8 cellular contexts compared by ENCODE assay signal in genomic region chr17:64129765-64130558, GRCh38. TPM values are rescaled to one million over a fixed set of nuclear protein-coding genes. Genes with fewer than 3 reads are reported as not detected.
DNase-seq lines count a peak whose midpoint lies in the region; ATAC-seq lines count a peak whose summit lies in the region.

Gene ERN1, minus strand, starts transcription at chr17:64130144. Its CDS starts 115 bp downstream, at chr17:64130029.

- H3K9me3 Mint-ChIP-seq in CD4-positive, alpha-beta memory T cell: peaks cover 0 to 3% (median 0%) of the 10 kb centered on the region in 8 donors

- no peaks in the 10 kb centered on the region for H3K36me3 ChIP-seq in CD4-positive, alpha-beta memory T cell (ENCODE audit: insufficient read depth, low read length)

- H3K9me3 ChIP-seq in CD4-positive, alpha-beta memory T cell (ENCODE audit: control insufficient read depth in 1 of 2, low read length in 2 of 2): no peaks in the 10 kb centered on the region

- no peaks in the 10 kb centered on the region for H3K27me3 Mint-ChIP-seq in CD4-positive, alpha-beta memory T cell

- H3K36me3 Mint-ChIP-seq in CD4-positive, alpha-beta memory T cell: peaks cover 4 to 26% of the 10 kb centered on the region in 2 donors

- H3K4me1 Mint-ChIP-seq in CD4-positive, alpha-beta memory T cell: peaks cover 33 to 61% (median 45%) of the 10 kb centered on the region in 4 donors

- POLR2A ChIA-PET in CD4-positive, alpha-beta memory T cell (lab: Charles Lee; ENCODE audit: partially characterized antibody): interaction anchor here (0.7 to 7.9 kb wide), 39 partner anchors 9 to 387 kb away, joined by 3 to 226 read pairs (median 6); partner anchors contain the start of genes CD79B, CEP95, DDX5 and GH1

- H3K27me3 ChIP-seq in CD4-positive, alpha-beta memory T cell (ENCODE audit: insufficient read depth, low read length): no peaks in the 10 kb centered on the region

- peak within 1 kb of the TSS; percentile 95 to 99 (median 98) for H3K4me3 Mint-ChIP-seq in CD4-positive, alpha-beta memory T cell

- H3K27ac ChIP-seq in CD4-positive, alpha-beta memory T cell (ENCODE audit: low read depth, low read length): peak within 1 kb of the TSS; percentile 86

- H3K4me3 ChIP-seq in CD4-positive, alpha-beta memory T cell (ENCODE audit: low read length in 2 of 2): peak within 1 kb of the TSS; percentile 76 to 86

- CTCF ChIA-PET in CD4-positive, alpha-beta memory T cell (lab: Charles Lee; ENCODE audit: partially characterized antibody): interaction anchor here (0.8 to 20.8 kb wide), 17 partner anchors 8 to 218 kb away, joined by 3 to 798 read pairs (median 11); partner anchors contain the start of genes CSHL1, GH1 and ICAM2

- DNase-seq in CD4-positive, alpha-beta memory T cell: peak; percentile 90 to 92 (median 90)
- DNase-seq in NK-92 treated with Interleukin-12 subunit alpha and Interleukin-12 subunit beta, amount 100 ng/mL, for 24 hours (lab: John Stamatoyannopoulos, UW): peak; percentile 83
- DNase-seq in activated CD8-positive, alpha-beta memory T cell treated with anti-CD3 and anti-CD28 coated beads for 24 hours: peak; percentile 95
- peak; percentile 88 for DNase-seq in effector CD4-positive, alpha-beta T cell
- DNase-seq in lung microvascular endothelial cell (ENCODE audit: low read depth in 2 of 2): peak; percentile 97
- peak; percentile 85 to 92 (median 89) for DNase-seq in stimulated activated CD4-positive, alpha-beta T cell treated with anti-CD3 and anti-CD28 coated beads, TNF-alpha, amount 100 ng/mL, for 4 hours (ENCODE audit: low read depth in 3 of 3)

- ATAC-seq in GM19452 (IDR thresholded peaks at IDR 0.05; ENCODE audit: unreplicated experiment) (peak; percentile 81), HG03571 (IDR thresholded peaks at IDR 0.05; ENCODE audit: unreplicated experiment) (peak; percentile 82)

- peak within 1 kb of the TSS; percentile 96 to 99 (median 98) for H3K27ac Mint-ChIP-seq in CD4-positive, alpha-beta memory T cell

- intact Hi-C loops in CD4-positive, alpha-beta memory T cell (cut with micrococcal nuclease): loop anchor here (1.0 to 5.0 kb wide), 8 partner anchors 9 to 211 kb away; partner anchors contain the start of gene TEX2

- peaks cover 56% of the 10 kb centered on the region for H3K4me1 ChIP-seq in CD4-positive, alpha-beta memory T cell (ENCODE audit: insufficient read depth, low read length)

RNA-seq across cellular contexts. Expression of gene ERN1, which starts in this region (rescaled TPM):
- 100 to 1,000 TPM; 163 to 172 TPM for total RNA-seq in CD4-positive, alpha-beta memory T cell
- polyA plus RNA-seq in CD4-positive, alpha-beta memory T cell: 100 to 1,000 TPM in 1 of 2 donors, 10 to 100 TPM in 1; 47.9 to 124 TPM
- 7.0 and 14.7 TPM in 2 replicates for total RNA-seq in lung microvascular endothelial cell

Comparison
In these comparisons a context has a peak if more than half of its experiments do, and no peak if none do; other contexts are left out.
1. Peak in every context shown above with its lines: DNase-seq, ATAC-seq, H3K4me3 ChIP-seq and H3K27ac ChIP-seq.
2. RNA of gene ERN1 (total RNA-seq): 163 to 172 TPM in CD4-positive, alpha-beta memory T cell; 7.0 to 14.7 TPM in lung microvascular endothelial cell; every median in the first group is over 10 times any median in the second.